In the genomic region with DNA sequence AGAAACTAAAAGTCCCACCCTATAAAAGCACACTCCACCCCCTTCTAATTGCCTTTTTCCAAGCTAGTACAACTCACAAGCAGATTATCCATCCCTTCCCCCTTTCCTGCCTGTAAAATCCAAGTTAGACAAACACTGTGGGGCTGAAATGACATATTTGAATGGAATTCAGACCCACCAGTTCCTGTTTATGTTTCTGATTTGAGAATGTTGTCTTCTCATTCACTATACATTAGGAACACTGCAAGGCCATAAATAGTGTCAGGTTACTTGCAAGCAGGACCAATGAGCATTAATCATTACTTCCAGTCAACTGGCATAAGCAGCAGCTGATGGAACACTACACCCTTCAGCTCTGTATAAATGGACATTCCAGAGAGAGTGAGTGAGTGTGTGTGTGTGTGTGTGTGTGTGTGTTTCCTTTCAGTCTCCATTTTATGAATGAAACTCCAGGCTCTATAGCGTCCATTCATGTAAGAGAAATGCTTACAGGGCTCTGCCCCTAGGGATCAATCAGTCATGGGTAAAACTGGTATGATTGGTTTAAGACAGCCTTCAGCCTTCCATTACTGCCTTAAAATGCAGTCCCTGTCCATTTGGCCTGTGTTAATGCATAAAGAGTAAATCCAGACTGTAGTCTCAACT, we compare ENCODE assay signal across 8 cellular contexts.
DNase-seq lines count a peak whose midpoint lies in the region; ATAC-seq and TF ChIP-seq lines count a peak whose summit lies in the region.

No MANE protein-coding gene starts in this region.

- peak; percentile 28 for ATAC-seq in thoracic aorta (ENCODE audit: insufficient number of reproducible peaks, low FRiP score, low read depth)
- no peak for ATAC-seq in HG03039 (IDR thresholded peaks at IDR 0.05; ENCODE audit: unreplicated experiment)

- H3K36me3 ChIP-seq in thoracic aorta (no peaks in the 10 kb centered on the region), OCI-LY7 (ENCODE audit: insufficient read depth, low read length) (no peaks in the 10 kb centered on the region)

- H3K27ac ChIP-seq in thoracic aorta (peak overlapping the region; percentile 12 to 53), OCI-LY7 (ENCODE audit: low read depth, low read length, poor library complexity, severe bottlenecking) (no peak overlapping the region)

- POLR2A ChIA-PET in OCI-LY7 (lab: Charles Lee), result no interaction called here

- H3K9me2 ChIP-seq in OCI-LY7 (ENCODE audit: insufficient read depth, low read length), result no peaks in the 10 kb centered on the region

- CTCF ChIA-PET in OCI-LY7 (lab: Charles Lee; ENCODE audit: unreplicated experiment), result no interaction called here

- H3K27me3 ChIP-seq in thoracic aorta (replicated peaks; ENCODE audit: insufficient read depth), result no peaks in the 10 kb centered on the region

- no TSS peak for BruUV-seq in OCI-LY7 (replicated peaks; lab: Mats Ljungman, UMichigan)

- H2AFZ ChIP-seq in OCI-LY7 (ENCODE audit: low read length), result no peak overlapping the region

- H3K79me2 ChIP-seq in OCI-LY7 (ENCODE audit: insufficient read depth, low read depth, low read length), result no peaks in the 10 kb centered on the region

- intact Hi-C loops in OCI-LY7 (cut with micrococcal nuclease; ENCODE audit: unreplicated experiment), result no loop called here

- H3K4me3 ChIP-seq in thoracic aorta, result no peak overlapping the region
- no peak overlapping the region for H3K4me3 ChIP-seq in OCI-LY7 (ENCODE audit: low read depth, low read length, poor library complexity, severe bottlenecking)

- DNase-seq in AG08396 (ENCODE audit: low spot score) (peak; percentile 74), NCI-H1048 (lab: John Stamatoyannopoulos, UW) (peak; percentile 88), SK-N-DZ (ENCODE audit: low spot score) (peak; percentile 100), glomerular visceral epithelial cell (ENCODE audit: extremely low spot score) (peak; percentile 93), thoracic aorta (ENCODE audit: low spot score) (no peak), nucleus accumbens (lab: John Stamatoyannopoulos, UW) (no peak), OCI-LY7 (ENCODE audit: low spot score) (no peak)

- TF ChIP-seq CTCF in thoracic aorta (IDR thresholded peaks at IDR 0.05) (no peak), OCI-LY7 (conservative IDR thresholded peaks at IDR 0.05; ENCODE audit: low read length) (no peak)

- peaks cover 0 to 13% of the 10 kb centered on the region in 2 donors for H3K4me1 ChIP-seq in thoracic aorta (ENCODE audit: control insufficient read depth in 1 of 2, low read depth in 2 of 2)
- no peaks in the 10 kb centered on the region for H3K4me1 ChIP-seq in OCI-LY7 (ENCODE audit: insufficient read depth, low read length, poor library complexity, severe bottlenecking)

- no peaks in the 10 kb centered on the region for H3K9me3 ChIP-seq in thoracic aorta
- H3K9me3 ChIP-seq in OCI-LY7 (ENCODE audit: low read length), result no peaks in the 10 kb centered on the region

- H4K20me1 ChIP-seq in OCI-LY7 (ENCODE audit: insufficient read depth, low read length), result no peaks in the 10 kb centered on the region

- H3K4me2 ChIP-seq in OCI-LY7 (ENCODE audit: low read length), result no peak overlapping the region

Comparison
In these comparisons a context has a peak if more than half of its experiments do, and no peak if none do; other contexts are left out.
1. DNase-seq: peak in AG08396 (single experiment), NCI-H1048 (single experiment), SK-N-DZ (single experiment) and glomerular visceral epithelial cell (single experiment); none in thoracic aorta (single experiment), nucleus accumbens (0 of 56) and OCI-LY7 (single experiment).